Comparison of ENCODE assay signal across 23 cellular contexts in genomic region chr2:2033691-2034090, GRCh38.
"Had no signal": no experiment of that assay in that cellular context is flagged by ENCODE, and none has a peak within 500 bp of the region (broad histone marks: within the 10 kb centered on the region; RNA-seq: fewer than 3 reads in every experiment).

No MANE protein-coding gene starts in this region.

- H3K4me1 ChIP-seq: parathyroid adenoma, thyroid gland had no signal

- H3K4me1 Mint-ChIP-seq: mesothelial cell of epicardium; naive B cell; neural crest cell; stimulated activated naive CD8-positive, alpha-beta T cell treated with anti-CD3 and anti-CD28 coated beads, Interleukin-15, amount 100 ng/mL, for 72 hours had no signal

- H3K9me3 ChIP-seq: mucosa of descending colon, neutrophil, thyroid gland had no signal

- H3K9ac ChIP-seq: parathyroid adenoma had no signal

- DNase-seq: dermis blood vessel endothelial cell; effector memory CD4-positive, alpha-beta T cell; erythroblast; kidney; mesenchymal stem cell; mucosa of descending colon; naive B cell; stimulated activated CD4-positive, alpha-beta T cell treated with anti-CD3 and anti-CD28 coated beads, Interleukin-12 subunit alpha, Interleukin-12 subunit beta, amount 100 ng/mL, for 4 hours; stimulated activated CD4-positive, alpha-beta T cell treated with anti-CD3 and anti-CD28 coated beads, Interleukin-1b, Interleukin-23, amount 100 ng/mL, for 48 hours; stimulated activated CD4-positive, alpha-beta T cell treated with anti-CD3 and anti-CD28 coated beads, Interleukin-4, amount 100 ng/mL, for 1 hour; stimulated activated CD8-positive, alpha-beta memory T cell treated with anti-CD3 and anti-CD28 coated beads, Interleukin-4, amount 100 ng/mL, for 48 hours; stimulated activated naive CD4-positive, alpha-beta T cell; stimulated activated naive CD8-positive, alpha-beta T cell treated with anti-CD3 and anti-CD28 coated beads, Interleukin-15, amount 100 ng/mL, for 72 hours; thyroid gland had no signal

- H3K27ac ChIP-seq: coronary artery, neutrophil, parathyroid adenoma, thyroid gland had no signal

- H3K9me3 Mint-ChIP-seq: mesothelial cell of epicardium; natural killer cell treated with Interleukin-12 subunit alpha and Interleukin-12 subunit beta and Interleukin-15 and Interleukin-18, amount 100 ng/mL, for 72 hours; neural crest cell; type B pancreatic cell had no signal

- H3K27me3 ChIP-seq: neutrophil, thyroid gland had no signal

- H3K4me3 Mint-ChIP-seq: mesothelial cell of epicardium; naive B cell; natural killer cell treated with Interleukin-12 subunit alpha and Interleukin-12 subunit beta and Interleukin-15 and Interleukin-18, amount 100 ng/mL, for 72 hours; neural crest cell; stimulated activated naive CD8-positive, alpha-beta T cell treated with anti-CD3 and anti-CD28 coated beads, Interleukin-15, amount 100 ng/mL, for 72 hours; type B pancreatic cell had no signal

- H3K36me3 Mint-ChIP-seq: mesothelial cell of epicardium; naive B cell; natural killer cell treated with Interleukin-12 subunit alpha and Interleukin-12 subunit beta and Interleukin-15 and Interleukin-18, amount 100 ng/mL, for 72 hours; type B pancreatic cell had no signal

- H3K4me3 ChIP-seq: coronary artery, mucosa of descending colon, smooth muscle cell, thyroid gland had no signal

- H3K27me3 Mint-ChIP-seq: type B pancreatic cell had no signal

- H3K27ac Mint-ChIP-seq: mesothelial cell of epicardium; naive B cell; progenitor cell of endocrine pancreas; stimulated activated naive CD8-positive, alpha-beta T cell treated with anti-CD3 and anti-CD28 coated beads, Interleukin-15, amount 100 ng/mL, for 72 hours; type B pancreatic cell had no signal

- H3K36me3 ChIP-seq: neutrophil, thyroid gland had no signal
